8 cellular contexts compared by ENCODE assay signal in genomic region chr9:90915693-90916092, GRCh38.
A peak's percentile ranks its signal among the peaks of the same experiment; 100 is the strongest.
DNase-seq lines count a peak whose midpoint lies in the region; ATAC-seq and TF ChIP-seq lines count a peak whose summit lies in the region.

No MANE protein-coding gene starts in this region.

- H3K27ac Mint-ChIP-seq in T-helper 2 cell treated with Interferon-gamma antibody and Interleukin-4, amounts not matched to agents 5 μg/mL and 100 μg/mL, for 36 hours: no peak overlapping the region

- peak in 2 of 5 experiments; percentile 15 to 19 for TF ChIP-seq CTCF in transverse colon (IDR thresholded peaks at IDR 0.05)

- DNase-seq in activated T-cell treated with anti-CD3 and anti-CD28 coated beads for 24 hours (ENCODE audit: low read depth) (peak; percentile 21), germinal center (ENCODE audit: low spot score) (peak; percentile 49), transverse colon (peak; percentile 58), NCI-H146 (lab: John Stamatoyannopoulos, UW) (no peak), cortex of kidney (lab: John Stamatoyannopoulos, UW) (no peak)
- DNase-seq in activated T-cell treated with anti-CD3 and anti-CD28 coated beads, Interleukin-2, amount 50 U/mL, for 1 hour: no peak
- DNase-seq in T-helper 2 cell treated with Interferon-gamma antibody and Interleukin-4, amounts not matched to agents 5 μg/mL and 100 μg/mL, for 36 hours (ENCODE audit: low spot score): peak; percentile 24

- in situ Hi-C loops in transverse colon (cut with MboI; ENCODE audit: low pct_ligation_motif_present in 1 of 4, low pct_unique_long_range_greater_than_20kb in 1 of 4, low sequenced_read_pairs in 3 of 4): loop anchor here in 3 of 4 donors (5.0 to 25.0 kb wide), 6 partner anchors 519 to 809 kb away; no protein-coding TSS in a partner anchor

- no peaks in the 10 kb centered on the region for H3K36me3 ChIP-seq in transverse colon

- ATAC-seq in GM18870 (IDR thresholded peaks at IDR 0.05; ENCODE audit: unreplicated experiment): no peak

- H3K4me1 ChIP-seq in transverse colon: no peaks in the 10 kb centered on the region

- no peak overlapping the region for H3K4me3 ChIP-seq in transverse colon

- intact Hi-C loops in transverse colon (cut with DNase I; ENCODE audit: low total_unique reads): loop anchor here (10.0 kb wide), 2 partner anchors 119 to 769 kb away; no protein-coding TSS in a partner anchor

- no peaks in the 10 kb centered on the region for H3K9me3 ChIP-seq in transverse colon

- TF ChIP-seq POLR2A in transverse colon (IDR thresholded peaks at IDR 0.05): no peak

- peak overlapping the region in 1 of 4 donors; percentile 18 for H3K27ac ChIP-seq in transverse colon

- peaks cover 6% of the 10 kb centered on the region for H3K4me1 Mint-ChIP-seq in T-helper 2 cell treated with Interferon-gamma antibody and Interleukin-4, amounts not matched to agents 5 μg/mL and 100 μg/mL, for 36 hours (ENCODE audit: low read depth)

- H3K9me3 Mint-ChIP-seq in T-helper 2 cell treated with Interferon-gamma antibody and Interleukin-4, amounts not matched to agents 5 μg/mL and 100 μg/mL, for 36 hours: no peaks in the 10 kb centered on the region

- no peak for TF ChIP-seq EP300 in transverse colon (IDR thresholded peaks at IDR 0.05; ENCODE audit: low read depth)

- H3K4me3 Mint-ChIP-seq in T-helper 2 cell treated with Interferon-gamma antibody and Interleukin-4, amounts not matched to agents 5 μg/mL and 100 μg/mL, for 36 hours: no peak overlapping the region

- WGBS in transverse colon (ENCODE audit: low coverage in 1 of 2), 2 donors: 50 to 66% methylated on average over 5 to 6 of the region's 6 CpGs

- no peaks in the 10 kb centered on the region for H3K36me3 Mint-ChIP-seq in T-helper 2 cell treated with Interferon-gamma antibody and Interleukin-4, amounts not matched to agents 5 μg/mL and 100 μg/mL, for 36 hours (ENCODE audit: low read depth)

- no peaks in the 10 kb centered on the region for H3K27me3 ChIP-seq in transverse colon

- H3K27me3 Mint-ChIP-seq in T-helper 2 cell treated with Interferon-gamma antibody and Interleukin-4, amounts not matched to agents 5 μg/mL and 100 μg/mL, for 36 hours (ENCODE audit: low read depth): no peaks in the 10 kb centered on the region

Comparison
In these comparisons a context has a peak if more than half of its experiments do, and no peak if none do; other contexts are left out.
1. DNase-seq: peak in activated T-cell treated with anti-CD3 and anti-CD28 coated beads for 24 hours (single experiment), T-helper 2 cell treated with Interferon-gamma antibody and Interleukin-4, amounts not matched to agents 5 μg/mL and 100 μg/mL, for 36 hours (single experiment), germinal center (single experiment) and transverse colon (single experiment); none in activated T-cell treated with anti-CD3 and anti-CD28 coated beads, Interleukin-2, amount 50 U/mL, for 1 hour (single experiment), NCI-H146 (single experiment) and cortex of kidney (single experiment).